Comparison of ENCODE assay signal across 1 cellular context in the genomic region with DNA sequence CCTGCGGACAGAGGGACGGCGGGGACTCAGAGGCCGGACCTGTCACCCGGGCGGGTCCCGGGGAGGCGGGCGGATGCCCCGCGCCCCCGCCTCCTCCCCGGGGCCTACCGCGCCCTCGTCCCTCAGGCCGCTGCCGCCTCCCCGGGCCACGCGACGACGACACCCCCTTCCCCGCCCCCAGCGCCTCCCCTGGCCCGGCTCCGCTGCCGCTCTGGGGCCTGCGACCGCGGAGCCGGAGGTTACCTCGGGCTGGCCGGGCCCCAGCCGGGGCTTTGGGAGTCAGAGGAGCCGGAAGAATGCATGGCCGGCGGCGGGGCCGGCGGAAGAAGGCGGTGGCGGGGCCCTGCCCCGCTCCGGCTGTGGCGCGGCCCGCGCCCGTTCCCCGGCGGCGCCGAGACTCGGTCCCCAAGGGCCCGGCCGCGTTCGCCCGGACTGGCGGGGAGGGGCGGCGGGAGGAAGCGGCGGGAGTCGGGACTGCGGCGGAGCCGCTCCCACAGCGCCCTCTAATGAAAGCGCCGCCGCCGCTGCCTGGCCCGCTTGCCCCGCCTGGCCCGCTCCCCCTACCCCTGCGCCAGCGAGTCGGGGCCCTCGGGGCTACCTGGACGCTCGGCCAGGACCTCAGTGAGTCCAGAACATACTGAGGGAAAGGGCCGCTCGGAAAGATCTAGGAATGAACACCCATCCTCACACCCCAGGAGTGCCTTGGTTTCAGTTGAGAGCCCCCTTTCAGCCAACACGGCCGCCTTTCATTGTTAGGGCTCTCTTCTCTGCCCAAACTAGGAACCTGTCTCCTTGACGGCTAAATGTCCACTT.
TF ChIP-seq lines count a peak whose summit lies in the region.

A gene with protein sequence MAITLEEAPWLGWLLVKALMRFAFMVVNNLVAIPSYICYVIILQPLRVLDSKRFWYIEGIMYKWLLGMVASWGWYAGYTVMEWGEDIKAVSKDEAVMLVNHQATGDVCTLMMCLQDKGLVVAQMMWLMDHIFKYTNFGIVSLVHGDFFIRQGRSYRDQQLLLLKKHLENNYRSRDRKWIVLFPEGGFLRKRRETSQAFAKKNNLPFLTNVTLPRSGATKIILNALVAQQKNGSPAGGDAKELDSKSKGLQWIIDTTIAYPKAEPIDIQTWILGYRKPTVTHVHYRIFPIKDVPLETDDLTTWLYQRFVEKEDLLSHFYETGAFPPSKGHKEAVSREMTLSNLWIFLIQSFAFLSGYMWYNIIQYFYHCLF (minus strand): TSS at position 434 of the 813 bp plus-strand sequence. CDS start 1,467 bp downstream, outside the sequence.

TF ChIP-seq in WTC11, 78 proteins besides CTCF, POLR2A, EP300 and RAD21 (continued from another document):
- TF ChIP-seq, protein P1, sequence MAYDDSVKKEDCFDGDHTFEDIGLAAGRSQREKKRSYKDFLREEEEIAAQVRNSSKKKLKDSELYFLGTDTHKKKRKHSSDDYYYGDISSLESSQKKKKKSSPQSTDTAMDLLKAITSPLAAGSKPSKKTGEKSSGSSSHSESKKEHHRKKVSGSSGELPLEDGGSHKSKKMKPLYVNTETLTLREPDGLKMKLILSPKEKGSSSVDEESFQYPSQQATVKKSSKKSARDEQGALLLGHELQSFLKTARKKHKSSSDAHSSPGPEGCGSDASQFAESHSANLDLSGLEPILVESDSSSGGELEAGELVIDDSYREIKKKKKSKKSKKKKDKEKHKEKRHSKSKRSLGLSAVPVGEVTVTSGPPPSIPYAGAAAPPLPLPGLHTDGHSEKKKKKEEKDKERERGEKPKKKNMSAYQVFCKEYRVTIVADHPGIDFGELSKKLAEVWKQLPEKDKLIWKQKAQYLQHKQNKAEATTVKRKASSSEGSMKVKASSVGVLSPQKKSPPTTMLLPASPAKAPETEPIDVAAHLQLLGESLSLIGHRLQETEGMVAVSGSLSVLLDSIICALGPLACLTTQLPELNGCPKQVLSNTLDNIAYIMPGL (CRISPR knock-in tag; IDR thresholded peaks at IDR 0.05): peak; percentile 79; the same call in 1 of the 2 replicates
- TF ChIP-seq CREM (CRISPR knock-in tag; IDR thresholded peaks at IDR 0.05): no peak
